ENCODE assay signal across 7 cellular contexts in the genomic region with DNA sequence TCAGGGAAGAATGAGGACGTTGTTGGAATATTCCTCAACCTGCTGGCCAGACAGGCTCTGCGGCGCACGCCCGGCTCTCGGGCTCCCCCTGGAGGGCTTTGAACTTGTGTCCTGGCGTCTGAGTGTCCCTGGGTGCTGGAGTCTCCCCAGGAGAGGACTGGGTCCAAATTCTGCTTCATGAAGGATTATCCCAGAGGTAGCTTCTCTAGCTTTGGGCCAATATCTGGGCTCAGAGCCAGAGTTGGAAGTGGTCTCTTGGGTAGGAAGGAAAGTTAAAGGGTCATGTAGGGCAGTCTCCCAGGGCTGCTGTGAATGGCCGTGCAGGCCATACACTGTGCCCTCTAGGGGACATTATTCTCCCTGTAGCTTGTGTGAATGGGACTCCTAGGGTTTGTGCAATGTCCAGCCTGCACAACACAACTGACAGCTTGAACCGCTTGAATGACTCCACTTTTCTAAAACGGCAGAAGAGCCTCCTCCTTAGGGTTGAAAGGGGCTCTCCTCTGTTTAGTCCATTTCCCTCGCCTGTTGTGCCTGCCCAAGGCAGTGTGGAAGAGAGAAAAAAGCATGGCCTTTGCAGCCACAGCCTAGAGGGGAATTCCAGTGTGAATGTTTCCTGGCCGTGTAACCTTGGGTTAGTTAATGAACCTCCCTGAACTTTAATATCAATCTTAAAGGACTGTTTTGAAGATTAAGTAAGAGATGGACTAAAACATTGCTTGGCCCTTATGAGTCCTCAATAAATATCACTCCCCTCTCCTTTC.
DNase-seq lines count a peak whose midpoint lies in the region; ATAC-seq and TF ChIP-seq lines count a peak whose summit lies in the region.

No MANE protein-coding gene starts in this region.

- no peak overlapping the region for H3K23ac ChIP-seq in neuronal stem cell (ENCODE audit: low read depth, low read length, poor library complexity)

- no peak overlapping the region for H3K4me3 Mint-ChIP-seq in activated T-helper 17 cell treated with anti-CD3 and anti-CD28 coated beads, Interleukin-2, amount 50 U/mL, for 72 hours

- H3K27me3 ChIP-seq in Peyer's patch (no peaks in the 10 kb centered on the region), neuronal stem cell (ENCODE audit: control insufficient read depth in 3 of 3, insufficient read depth in 3 of 3, low read depth in 1 of 3, low read length in 3 of 3) (peaks cover 0 to 49% (median 0%) of the 10 kb centered on the region in 3 experiments), upper lobe of left lung (no peaks in the 10 kb centered on the region)

- no peak overlapping the region for H3K9ac ChIP-seq in neuronal stem cell (ENCODE audit: low read depth, low read length, poor library complexity)

- H3K14ac ChIP-seq in neuronal stem cell (ENCODE audit: low read length) = no peak overlapping the region

- H3K4me3 ChIP-seq in GM12875 (ENCODE audit: low read depth, low read length) (no peak overlapping the region), Peyer's patch (no peak overlapping the region), neuronal stem cell (ENCODE audit: low read length in 2 of 2) (no peak overlapping the region), upper lobe of left lung (no peak overlapping the region)

- WGBS in neuronal stem cell (ENCODE audit: extremely low coverage in 2 of 2, insufficient read length in 2 of 2, insufficient replicate concordance in 1 of 2), 2 donors = no CpG with 5 or more reads among the region's 12 CpGs
- 22 to 25% methylated on average over 12 of the region's 12 CpGs for whole genome bisulfite sequencing in upper lobe of left lung, 2 donors

- no peak overlapping the region for H3K18ac ChIP-seq in neuronal stem cell (ENCODE audit: low read length)

- H4K91ac ChIP-seq in neuronal stem cell (ENCODE audit: low read depth, low read length, poor library complexity) = no peak overlapping the region

- no peak for TF ChIP-seq EP300 in upper lobe of left lung (IDR thresholded peaks at IDR 0.05)

- H4K8ac ChIP-seq in neuronal stem cell (ENCODE audit: low read depth, low read length) = no peak overlapping the region

- peaks cover 3% of the 10 kb centered on the region for H3K4me1 Mint-ChIP-seq in activated T-helper 17 cell treated with anti-CD3 and anti-CD28 coated beads, Interleukin-2, amount 50 U/mL, for 72 hours

- no peak overlapping the region for H2BK120ac ChIP-seq in neuronal stem cell (ENCODE audit: low read depth, low read length)

- no peaks in the 10 kb centered on the region for H3K36me3 ChIP-seq in Peyer's patch
- no peaks in the 10 kb centered on the region for H3K36me3 ChIP-seq in neuronal stem cell (replicated peaks in 1 of 2; ENCODE audit: control insufficient read depth in 2 of 2, insufficient read depth in 2 of 2, low read length in 2 of 2)
- H3K36me3 ChIP-seq in upper lobe of left lung = no peaks in the 10 kb centered on the region

- no peak overlapping the region for H2BK15ac ChIP-seq in neuronal stem cell (ENCODE audit: low read length)

- H3K9me3 ChIP-seq in Peyer's patch (no peaks in the 10 kb centered on the region), neuronal stem cell (replicated peaks in 1 of 2; ENCODE audit: control insufficient read depth in 2 of 2, insufficient read depth in 1 of 2, low read depth in 1 of 2, low read length in 2 of 2) (no peaks in the 10 kb centered on the region), upper lobe of left lung (no peaks in the 10 kb centered on the region)

- no peaks in the 10 kb centered on the region for H3K9me3 Mint-ChIP-seq in activated T-helper 17 cell treated with anti-CD3 and anti-CD28 coated beads, Interleukin-2, amount 50 U/mL, for 72 hours

- H3K27me3 Mint-ChIP-seq in activated T-helper 17 cell treated with anti-CD3 and anti-CD28 coated beads, Interleukin-2, amount 50 U/mL, for 72 hours = peaks cover 11% of the 10 kb centered on the region

- no peak for TF ChIP-seq POLR2A in Peyer's patch (IDR thresholded peaks at IDR 0.05)
- no peak for TF ChIP-seq POLR2A in upper lobe of left lung (IDR thresholded peaks at IDR 0.05)

- H2BK12ac ChIP-seq in neuronal stem cell (ENCODE audit: low read length) = no peak overlapping the region

- H2AFZ ChIP-seq in neuronal stem cell (ENCODE audit: low read length) = peak overlapping the region; percentile 60

- no peak overlapping the region for H3K27ac Mint-ChIP-seq in activated T-helper 17 cell treated with anti-CD3 and anti-CD28 coated beads, Interleukin-2, amount 50 U/mL, for 72 hours

- H2AK5ac ChIP-seq in neuronal stem cell (ENCODE audit: low read depth, low read length) = no peak overlapping the region

- DNase-seq in KG1 (lab: John Stamatoyannopoulos, UW) = peak; percentile 84
- DNase-seq in Peyer's patch = peak; percentile 37 to 82 (median 76)
- DNase-seq in foreskin melanocyte = peak; percentile 40
- DNase-seq in neuronal stem cell (ENCODE audit: low spot score) = peak; percentile 61
- peak; percentile 53 to 95 for DNase-seq in upper lobe of left lung

- peak; percentile 79 for ATAC-seq in activated T-helper 17 cell treated with anti-CD3 and anti-CD28 coated beads, Interleukin-2, amount 50 U/mL, for 72 hours (replicated peaks)
- peak; percentile 66 to 92 for ATAC-seq in upper lobe of left lung (ENCODE audit: low FRiP score in 2 of 2)

- no peaks in the 10 kb centered on the region for H3K79me1 ChIP-seq in neuronal stem cell (ENCODE audit: low read depth, low read length)

- no peaks in the 10 kb centered on the region for H3K36me3 Mint-ChIP-seq in activated T-helper 17 cell treated with anti-CD3 and anti-CD28 coated beads, Interleukin-2, amount 50 U/mL, for 72 hours (ENCODE audit: low read depth)

- H3K27ac ChIP-seq in Peyer's patch (no peak overlapping the region), neuronal stem cell (replicated peaks; ENCODE audit: low read length) (no peak overlapping the region), upper lobe of left lung (no peak overlapping the region)

- H2BK5ac ChIP-seq in neuronal stem cell (ENCODE audit: low read length) = no peak overlapping the region

- H3K4me1 ChIP-seq in Peyer's patch = no peaks in the 10 kb centered on the region
- H3K4me1 ChIP-seq in neuronal stem cell (ENCODE audit: control insufficient read depth in 2 of 2, insufficient read depth in 1 of 2, low read depth in 1 of 2, low read length in 2 of 2) = peaks cover 6 to 7% of the 10 kb centered on the region in 2 donors
- no peaks in the 10 kb centered on the region for H3K4me1 ChIP-seq in upper lobe of left lung

- TF ChIP-seq CTCF in GM12875 (IDR thresholded peaks at IDR 0.05; ENCODE audit: borderline replicate concordance, insufficient read depth, low read depth, low read length) (peak; percentile 86), Peyer's patch (IDR thresholded peaks at IDR 0.05) (peak in 4 of 6 experiments; percentile 63 to 78 (median 65)), upper lobe of left lung (IDR thresholded peaks at IDR 0.05) (peak; percentile 52 to 80 (median 65))

- H3K4ac ChIP-seq in neuronal stem cell (ENCODE audit: low read length) = no peak overlapping the region

- no peak overlapping the region for H3K4me2 ChIP-seq in neuronal stem cell (ENCODE audit: insufficient read depth, low read length, poor library complexity, severe bottlenecking)
